17 cellular contexts compared by ENCODE assay signal in genomic region chr3:119969759-119970158, GRCh38.
DNase-seq lines count a peak whose midpoint lies in the region; ATAC-seq and TF ChIP-seq lines count a peak whose summit lies in the region.
"Had no signal": no experiment of that assay in that cellular context is flagged by ENCODE, and none has a peak within 500 bp of the region (broad histone marks: within the 10 kb centered on the region; RNA-seq: fewer than 3 reads in every experiment).

No MANE protein-coding gene starts in this region.

- peak; percentile 59 for DNase-seq in DMS 273 (lab: John Stamatoyannopoulos, UW; ENCODE audit: unreplicated experiment)
- DNase-seq in DMS 273 treated with DMSO at 0.1 percent for 48 hours (lab: John Stamatoyannopoulos, UW): no peak
- peak; percentile 54 for DNase-seq in NCI-H524 treated with DMSO at 0.1 percent for 48 hours (lab: John Stamatoyannopoulos, UW)
- DNase-seq in mammary epithelial cell: peak; percentile 68
- no peak for DNase-seq in glutamatergic neuron
- no peak for DNase-seq in NCI-H1436 (lab: John Stamatoyannopoulos, UW)
- no peak for DNase-seq in SW 1271 (lab: John Stamatoyannopoulos, UW)
- DNase-seq: CD4-positive, CD25-positive, alpha-beta regulatory T cell; GM23248; NCI-H1417; NCI-H2081 treated with DMSO at 0.1 percent for 48 hours; NCI-H345 had no signal

- H3K27ac ChIP-seq in mammary epithelial cell (ENCODE audit: insufficient read depth, low read depth, low read length): peak overlapping the region; percentile 51
- H3K27ac ChIP-seq: 22Rv1, GM23248, SJSA1 had no signal

- H3K9me3 ChIP-seq in mammary epithelial cell (replicated peaks; ENCODE audit: insufficient read depth, low read length): no peaks in the 10 kb centered on the region
- H3K9me3 ChIP-seq: SJSA1 had no signal

- H3K4me3 ChIP-seq in mammary epithelial cell (replicated peaks in 1 of 3; ENCODE audit: insufficient read depth in 1 of 3, low read depth in 2 of 3, low read length in 3 of 3): no peak overlapping the region
- H3K4me3 ChIP-seq: GM23248, SJSA1 had no signal

- H3K27me3 Mint-ChIP-seq in glutamatergic neuron (ENCODE audit: unreplicated experiment): peaks cover 9% of the 10 kb centered on the region
- H3K27me3 Mint-ChIP-seq: B cell; CD4-positive, CD25-positive, alpha-beta regulatory T cell had no signal

- TF ChIP-seq CTCF in mammary epithelial cell (conservative IDR thresholded peaks at IDR 0.05 in 1 of 2, IDR thresholded peaks at IDR 0.05 in 1 of 2; ENCODE audit: extremely low read depth in 1 of 2, insufficient read depth in 1 of 2, low read depth in 1 of 2, low read length in 2 of 2): no peak
- no peak for TF ChIP-seq CTCF in glutamatergic neuron (IDR thresholded peaks at IDR 0.05; ENCODE audit: partially characterized antibody, unreplicated experiment)

- H2AFZ ChIP-seq in mammary epithelial cell (ENCODE audit: low read depth, low read length): no peak overlapping the region
- H2AFZ ChIP-seq: GM23248 had no signal

- H4K20me1 ChIP-seq in mammary epithelial cell (ENCODE audit: insufficient read depth, low read length): peaks cover 8% of the 10 kb centered on the region

- peaks cover 16% of the 10 kb centered on the region for H3K4me1 Mint-ChIP-seq in glutamatergic neuron (ENCODE audit: low read depth, unreplicated experiment)

- no peak overlapping the region for H3K4me3 Mint-ChIP-seq in glutamatergic neuron (ENCODE audit: unreplicated experiment)
- H3K4me3 Mint-ChIP-seq: B cell; CD4-positive, CD25-positive, alpha-beta regulatory T cell had no signal

- H3K27me3 ChIP-seq in mammary epithelial cell (ENCODE audit: insufficient read depth, low read length): no peaks in the 10 kb centered on the region
- H3K27me3 ChIP-seq: SJSA1 had no signal

- CTCF ChIA-PET in mammary epithelial cell (lab: Charles Lee; ENCODE audit: low non-redundant PET): no interaction called here

- dilution Hi-C loops in mammary epithelial cell (cut with HindIII; ENCODE audit: low sequenced_read_pairs): no loop called here

- peak overlapping the region; percentile 58 for H3K4me2 ChIP-seq in mammary epithelial cell (ENCODE audit: insufficient read depth, low read depth, low read length)

- peaks cover 2% of the 10 kb centered on the region for H3K9me3 Mint-ChIP-seq in glutamatergic neuron (ENCODE audit: unreplicated experiment)
- H3K9me3 Mint-ChIP-seq: CD4-positive, CD25-positive, alpha-beta regulatory T cell had no signal

- peaks cover 28% of the 10 kb centered on the region for H3K4me1 ChIP-seq in mammary epithelial cell (ENCODE audit: insufficient read depth, low read length)
- H3K4me1 ChIP-seq: SJSA1 had no signal

- H3K36me3 Mint-ChIP-seq in glutamatergic neuron (ENCODE audit: unreplicated experiment): peaks cover 3% of the 10 kb centered on the region

- peaks cover 2% of the 10 kb centered on the region for H3K36me3 ChIP-seq in mammary epithelial cell (ENCODE audit: insufficient read depth, low read length)
- H3K36me3 ChIP-seq: SJSA1 had no signal

- in situ Hi-C loops in mammary epithelial cell (cut with MboI; ENCODE audit: low sequenced_read_pairs in 2 of 2): no loop called here

- peaks cover 94% of the 10 kb centered on the region for H3K79me2 ChIP-seq in mammary epithelial cell (ENCODE audit: insufficient read depth, low read length)

- no peak overlapping the region for H3K9ac ChIP-seq in mammary epithelial cell (ENCODE audit: insufficient read depth, low read length)
- H3K9ac ChIP-seq: GM23248 had no signal

- no TSS peak for BruUV-seq in mammary epithelial cell (replicated peaks; lab: Mats Ljungman, UMichigan)

- intact Hi-C loops in mammary epithelial cell (cut with micrococcal nuclease): loop anchor here (5.0 kb wide), 1 partner anchor 123 kb away; the partner anchor contains the start of gene GSK3B

- H3K27ac Mint-ChIP-seq in glutamatergic neuron (ENCODE audit: unreplicated experiment): peak overlapping the region; percentile 86
- H3K27ac Mint-ChIP-seq: B cell; CD4-positive, CD25-positive, alpha-beta regulatory T cell had no signal

- WGBS in mammary epithelial cell (ENCODE audit: low coverage, missing lambda C conversion rate): 16% methylated on average over 4 of the region's 4 CpGs

- ATAC-seq in GM18870 (IDR thresholded peaks at IDR 0.05; ENCODE audit: unreplicated experiment): no peak
- ATAC-seq: HCT116 had no signal

Comparison
In these comparisons a context has a peak if more than half of its experiments do, and no peak if none do; other contexts are left out.
1. DNase-seq: peak in DMS 273 (single experiment), NCI-H524 treated with DMSO at 0.1 percent for 48 hours (single experiment) and mammary epithelial cell (single experiment); none in DMS 273 treated with DMSO at 0.1 percent for 48 hours (single experiment), glutamatergic neuron (single experiment), NCI-H1436 (single experiment) and SW 1271 (0 of 2).